1 cellular context compared by ENCODE assay signal in genomic region chr12:2812290-2813213, GRCh38.
TF ChIP-seq lines count a peak whose summit lies in the region.

Gene ITFG2 (plus strand): TSS chr12:2812668. CDS start chr12:2812761, 93 bp downstream.

TF ChIP-seq in liver, 16 proteins besides CTCF, POLR2A, EP300 and RAD21 (continued from another document):
- TF ChIP-seq ZBTB33 (IDR thresholded peaks at IDR 0.05) = peak; percentile 86
- peak; percentile 79 for TF ChIP-seq ATF3 (IDR thresholded peaks at IDR 0.05)
TF ChIP-seq in liver: peak in this region for 15.
